Comparison of ENCODE assay signal across 8 cellular contexts in the genomic region with DNA sequence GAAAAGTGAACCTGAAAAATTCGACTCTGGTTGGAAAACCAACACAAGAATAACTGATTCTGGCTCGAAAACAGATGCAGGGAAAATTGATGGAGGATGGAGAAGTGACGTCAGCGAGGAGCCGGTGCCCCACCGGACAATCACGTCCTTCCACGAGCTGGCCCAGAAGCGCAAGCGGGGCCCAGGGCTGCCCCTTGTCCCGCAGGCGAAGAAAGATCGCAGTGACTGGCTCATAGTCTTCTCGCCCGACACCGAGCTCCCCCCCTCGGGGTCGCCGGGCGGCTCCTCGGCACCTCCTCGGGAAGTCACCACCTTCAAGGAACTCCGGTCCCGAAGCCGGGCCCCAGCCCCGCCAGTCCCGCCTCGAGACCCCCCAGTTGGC. TPM values are rescaled to one million over a fixed set of nuclear protein-coding genes. Genes with fewer than 3 reads are reported as not detected.
DNase-seq lines count a peak whose midpoint lies in the region; ATAC-seq and TF ChIP-seq lines count a peak whose summit lies in the region.

No MANE protein-coding gene starts in this region.

- H3K4me2 ChIP-seq in Loucy (ENCODE audit: low read depth, low read length, poor library complexity, severe bottlenecking) = peak overlapping the region; percentile 79

- ATAC-seq in left lung (no peak), HG03439 (IDR thresholded peaks at IDR 0.05; ENCODE audit: unreplicated experiment) (no peak)

- CTCF ChIA-PET in MCF 10A (lab: Yijun Ruan, JAX) = interaction anchor here (0.6 to 10.2 kb wide), 16 partner anchors 9 to 237 kb away, joined by 3 to 163 read pairs (median 7); partner anchors contain the start of genes FDPS, HCN3 and THBS3

- H3K4me3 ChIP-seq in Loucy (ENCODE audit: low read length, poor library complexity, severe bottlenecking) (peak overlapping the region; percentile 92), left lung (peak overlapping the region; percentile 68 to 94)

- H3K27me3 Mint-ChIP-seq in MCF 10A (ENCODE audit: insufficient read depth, unreplicated experiment) = no peaks in the 10 kb centered on the region

- POLR2A ChIA-PET in MCF 10A (lab: Yijun Ruan, JAX) = interaction anchor here (0.7 to 10.5 kb wide), 12 partner anchors 12 to 1936 kb away, joined by 3 to 103 read pairs (median 13); partner anchors contain the start of genes ASH1L, CLK2, FDPS and SCAMP3

- peaks cover 30% of the 10 kb centered on the region for H3K4me1 Mint-ChIP-seq in MCF 10A (ENCODE audit: insufficient read depth, unreplicated experiment)

- no peak overlapping the region for H2AFZ ChIP-seq in Loucy (ENCODE audit: low read length)

- intact Hi-C loops in MCF 10A (cut with micrococcal nuclease) = loop anchor here (2.0 to 5.0 kb wide), 4 partner anchors 14 to 270 kb away; partner anchors contain the start of genes FDPS and THBS3
- intact Hi-C loops in left lung (cut with DNase I) = loop anchor here in 1 of 2 donors (5.0 kb wide), 1 partner anchor 45 kb away; the partner anchor contains the start of gene HCN3

- H3K27ac ChIP-seq in left lung = peak overlapping the region; percentile 92 to 97
- peak overlapping the region; percentile 44 for H3K27ac ChIP-seq in temporal lobe (ENCODE audit: low read depth, low read length)

- peaks cover 29% of the 10 kb centered on the region for H3K36me3 Mint-ChIP-seq in MCF 10A (ENCODE audit: insufficient read depth, unreplicated experiment)

- H3K9me2 ChIP-seq in Loucy (replicated peaks; ENCODE audit: low read depth, low read length) = no peaks in the 10 kb centered on the region

- no peaks in the 10 kb centered on the region for H3K9me3 Mint-ChIP-seq in MCF 10A (ENCODE audit: unreplicated experiment)

- peaks cover 17% of the 10 kb centered on the region for H4K20me1 ChIP-seq in Loucy (ENCODE audit: insufficient read depth, low read length, poor library complexity, severe bottlenecking)

- no peaks in the 10 kb centered on the region for H3K9me3 ChIP-seq in Loucy (ENCODE audit: insufficient read depth, low read depth, low read length)
- no peaks in the 10 kb centered on the region for H3K9me3 ChIP-seq in left lung

- H3K27me3 ChIP-seq in Loucy (ENCODE audit: insufficient read depth, low read length, poor library complexity, severe bottlenecking) (no peaks in the 10 kb centered on the region), left lung (no peaks in the 10 kb centered on the region)

- H3K4me3 Mint-ChIP-seq in MCF 10A (ENCODE audit: unreplicated experiment) = peak overlapping the region; percentile 90

- H3K79me2 ChIP-seq in Loucy (ENCODE audit: insufficient read depth, low read length) = peaks cover 10% of the 10 kb centered on the region

- H3K27ac Mint-ChIP-seq in MCF 10A (ENCODE audit: low read depth, unreplicated experiment) = no peak overlapping the region

- TF ChIP-seq CTCF in Loucy (conservative IDR thresholded peaks at IDR 0.05; ENCODE audit: low read length) = no peak
- no peak for TF ChIP-seq CTCF in MCF 10A (IDR thresholded peaks at IDR 0.05; ENCODE audit: unreplicated experiment)
- no peak for TF ChIP-seq CTCF in left lung (IDR thresholded peaks at IDR 0.05)

- DNase-seq in EL (peak; percentile 63), MCF 10A (ENCODE audit: unreplicated experiment) (peak; percentile 24), left lung (peak in 1 of 2 donors; percentile 84), NOMO-1 treated with DMSO at 0.1 percent for 48 hours (lab: John Stamatoyannopoulos, UW; ENCODE audit: unreplicated experiment) (no peak)
- DNase-seq in activated CD4-positive, alpha-beta T cell treated with anti-CD3 and anti-CD28 coated beads, Interleukin-2, amount 50 U/mL, for 1 hour = no peak

- H3F3A ChIP-seq in Loucy (ENCODE audit: low read depth) = 0 out of 2 replicates have a peak, but pooled peaks cover 6% of the 10 kb centered on the region

- H3K36me3 ChIP-seq in Loucy (ENCODE audit: insufficient read depth, low read length) (peaks cover 38% of the 10 kb centered on the region; the same call in 1 of the 2 replicates), left lung (peaks cover 0 to 34% of the 10 kb centered on the region in 2 donors)

- peaks cover 26% of the 10 kb centered on the region for H3K4me1 ChIP-seq in Loucy (ENCODE audit: insufficient read depth, low read length, poor library complexity, severe bottlenecking)
- H3K4me1 ChIP-seq in left lung = peaks cover 11 to 58% of the 10 kb centered on the region in 2 donors

- peak overlapping the region; percentile 86 for H3K9ac ChIP-seq in Loucy (ENCODE audit: low read depth, low read length, poor library complexity, severe bottlenecking)

- BruUV-seq in MCF 10A (replicated peaks; lab: Mats Ljungman, UMichigan) = no TSS peak

RNA-seq across cellular contexts. Expression of gene RUSC1, which starts 1.9 kb away (rescaled TPM):
- total RNA-seq in MCF 10A (2022) = 18.6 and 19.5 TPM in 2 replicates
- 10 to 100 TPM; 36.2 to 42.8 TPM for total RNA-seq in left lung
- 47.7 TPM for total RNA-seq in temporal lobe

RNA-seq across cellular contexts. Expression of gene FDPS, which starts 13.9 kb away (rescaled TPM):
- 176 and 264 TPM in 2 replicates for total RNA-seq in MCF 10A (2022)
- total RNA-seq in left lung = 100 to 1,000 TPM; 206 to 411 TPM
- total RNA-seq in temporal lobe = 121 TPM

RNA-seq across cellular contexts. Expression of gene PKLR, which starts 21.3 kb away (rescaled TPM):
- total RNA-seq in MCF 10A (2022) (not detected in 2 replicates), left lung (not detected), temporal lobe (0.49 TPM)

RNA-seq across cellular contexts. Expression of gene HCN3, which starts 45.3 kb away (rescaled TPM):
- total RNA-seq in MCF 10A (2022) (2.5 and 4.3 TPM in 2 replicates), left lung (1 to 10 TPM; 2.4 to 3.8 TPM), temporal lobe (15.0 TPM)

RNA-seq across cellular contexts. Expression of gene CLK2, which starts 49.3 kb away (rescaled TPM):
- total RNA-seq in MCF 10A (2022) (78.6 and 82.3 TPM in 2 replicates), left lung (10 to 100 TPM; 45.4 to 55.2 TPM), temporal lobe (15.0 TPM)

Comparison
In these comparisons a context has a peak if more than half of its experiments do, and no peak if none do; other contexts are left out.
1. DNase-seq: peak in EL (single experiment) and MCF 10A (single experiment); none in NOMO-1 treated with DMSO at 0.1 percent for 48 hours (single experiment) and activated CD4-positive, alpha-beta T cell treated with anti-CD3 and anti-CD28 coated beads, Interleukin-2, amount 50 U/mL, for 1 hour (single experiment).